Comparison of ENCODE assay signal across 8 cellular contexts in the genomic region with DNA sequence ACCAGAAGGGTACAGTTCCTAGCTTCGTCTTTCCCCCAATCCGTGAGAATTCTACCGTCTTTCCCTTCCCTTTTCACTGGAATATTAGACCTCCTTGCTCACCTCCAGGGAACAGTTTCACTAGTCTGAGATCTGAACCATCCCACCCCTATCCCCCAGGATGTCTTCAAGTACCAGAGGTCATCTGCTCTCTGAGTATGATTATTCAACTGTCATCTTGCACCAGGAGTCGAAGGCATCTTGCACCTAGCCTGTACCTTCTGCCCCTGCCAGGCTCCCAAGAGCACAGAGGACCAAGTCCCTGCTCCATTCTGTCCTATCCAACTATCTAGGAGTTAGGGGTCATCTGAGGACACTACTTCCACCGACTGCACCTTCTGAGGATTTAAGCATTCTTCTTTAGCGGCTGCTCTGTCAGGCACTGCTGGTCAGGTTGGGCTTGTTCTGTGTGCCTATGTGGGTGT. TPM values are rescaled to one million over a fixed set of nuclear protein-coding genes. Genes with fewer than 3 reads are reported as not detected.
DNase-seq lines count a peak whose midpoint lies in the region; ATAC-seq lines count a peak whose summit lies in the region.

No MANE protein-coding gene starts in this region.

- peaks cover 0 to 4% (median 0%) of the 10 kb centered on the region in 3 donors for H3K36me3 Mint-ChIP-seq in CD8-positive, alpha-beta memory T cell
- peaks cover 27% of the 10 kb centered on the region for H3K36me3 Mint-ChIP-seq in dendritic cell treated with granulocyte-macrophage colony-stimulating factor and Interleukin-4, amounts not matched to agents 40 ng/mL and 50 ng/mL, for 4 days (ENCODE audit: low read depth)
- peaks cover 0 to 17% (median 6%) of the 10 kb centered on the region in 5 donors for H3K36me3 Mint-ChIP-seq in naive thymus-derived CD4-positive, alpha-beta T cell

- CTCF ChIA-PET in CD8-positive, alpha-beta memory T cell (lab: Charles Lee): no interaction called here
- CTCF ChIA-PET in naive thymus-derived CD4-positive, alpha-beta T cell (lab: Charles Lee): interaction anchor here (0.7 kb wide), 1 partner anchor 59 kb away, joined by 4 read pairs; no protein-coding TSS in a partner anchor

- peak overlapping the region in 7 of 8 donors; percentile 12 to 94 (median 86) for H3K27ac Mint-ChIP-seq in CD8-positive, alpha-beta memory T cell
- peak overlapping the region; percentile 97 for H3K27ac Mint-ChIP-seq in dendritic cell treated with granulocyte-macrophage colony-stimulating factor and Interleukin-4, amounts not matched to agents 40 ng/mL and 50 ng/mL, for 4 days
- peak overlapping the region; percentile 66 to 95 (median 85) for H3K27ac Mint-ChIP-seq in naive thymus-derived CD4-positive, alpha-beta T cell

- no peaks in the 10 kb centered on the region for H3K27me3 ChIP-seq in CD8-positive, alpha-beta memory T cell (ENCODE audit: insufficient read depth, low read length, poor library complexity, severe bottlenecking)
- no peaks in the 10 kb centered on the region for H3K27me3 ChIP-seq in naive thymus-derived CD4-positive, alpha-beta T cell (ENCODE audit: control insufficient read depth in 2 of 2, insufficient read depth in 2 of 2, low read length in 2 of 2)

- H3K27ac ChIP-seq in CD8-positive, alpha-beta memory T cell (ENCODE audit: low read depth, low read length): peak overlapping the region; percentile 59
- peak overlapping the region; percentile 72 for H3K27ac ChIP-seq in naive thymus-derived CD4-positive, alpha-beta T cell (ENCODE audit: low read depth, low read length)

- no peak for DNase-seq in CD8-positive, alpha-beta memory T cell
- DNase-seq in NAMALWA (ENCODE audit: low spot score) (peak; percentile 27), UCSD-AML1 (lab: John Stamatoyannopoulos, UW; ENCODE audit: unreplicated experiment) (no peak)
- peak in 1 of 9 donors; percentile 3 for DNase-seq in naive thymus-derived CD4-positive, alpha-beta T cell

- H3K4me1 Mint-ChIP-seq in CD8-positive, alpha-beta memory T cell: peaks cover 13 to 29% (median 28%) of the 10 kb centered on the region in 3 donors
- peaks cover 72% of the 10 kb centered on the region for H3K4me1 Mint-ChIP-seq in dendritic cell treated with granulocyte-macrophage colony-stimulating factor and Interleukin-4, amounts not matched to agents 40 ng/mL and 50 ng/mL, for 4 days (ENCODE audit: low read depth)
- peaks cover 19 to 36% (median 29%) of the 10 kb centered on the region in 7 donors for H3K4me1 Mint-ChIP-seq in naive thymus-derived CD4-positive, alpha-beta T cell

- H3K9me3 Mint-ChIP-seq in CD8-positive, alpha-beta memory T cell: no peaks in the 10 kb centered on the region
- no peaks in the 10 kb centered on the region for H3K9me3 Mint-ChIP-seq in dendritic cell treated with granulocyte-macrophage colony-stimulating factor and Interleukin-4, amounts not matched to agents 40 ng/mL and 50 ng/mL, for 4 days
- H3K9me3 Mint-ChIP-seq in naive thymus-derived CD4-positive, alpha-beta T cell: peaks cover 0 to 3% (median 0%) of the 10 kb centered on the region in 11 donors

- peaks cover 12% of the 10 kb centered on the region for H3K4me1 ChIP-seq in CD8-positive, alpha-beta memory T cell (ENCODE audit: insufficient read depth, low read length)
- H3K4me1 ChIP-seq in naive thymus-derived CD4-positive, alpha-beta T cell (ENCODE audit: control insufficient read depth in 2 of 2, insufficient read depth in 2 of 2, low read length in 2 of 2): peaks cover 9 to 11% of the 10 kb centered on the region in 2 donors

- H3K4me3 Mint-ChIP-seq in CD8-positive, alpha-beta memory T cell: peak overlapping the region; percentile 84 to 94 (median 87)
- H3K4me3 Mint-ChIP-seq in dendritic cell treated with granulocyte-macrophage colony-stimulating factor and Interleukin-4, amounts not matched to agents 40 ng/mL and 50 ng/mL, for 4 days: peak overlapping the region; percentile 96
- peak overlapping the region; percentile 80 to 92 (median 87) for H3K4me3 Mint-ChIP-seq in naive thymus-derived CD4-positive, alpha-beta T cell

- no peaks in the 10 kb centered on the region for H3K9me3 ChIP-seq in CD8-positive, alpha-beta memory T cell (ENCODE audit: low read length)
- no peaks in the 10 kb centered on the region for H3K9me3 ChIP-seq in naive thymus-derived CD4-positive, alpha-beta T cell (ENCODE audit: control insufficient read depth in 2 of 3, low read length in 3 of 3)

- H3K4me3 ChIP-seq in CD8-positive, alpha-beta memory T cell (ENCODE audit: low read length): peak overlapping the region; percentile 60
- peak overlapping the region; percentile 57 for H3K4me3 ChIP-seq in naive thymus-derived CD4-positive, alpha-beta T cell (ENCODE audit: low read length)

- POLR2A ChIA-PET in CD8-positive, alpha-beta memory T cell (lab: Charles Lee): no interaction called here
- POLR2A ChIA-PET in naive thymus-derived CD4-positive, alpha-beta T cell (lab: Charles Lee): no interaction called here

- no peaks in the 10 kb centered on the region for H3K27me3 Mint-ChIP-seq in CD8-positive, alpha-beta memory T cell
- no peaks in the 10 kb centered on the region for H3K27me3 Mint-ChIP-seq in dendritic cell treated with granulocyte-macrophage colony-stimulating factor and Interleukin-4, amounts not matched to agents 40 ng/mL and 50 ng/mL, for 4 days
- no peaks in the 10 kb centered on the region for H3K27me3 Mint-ChIP-seq in naive thymus-derived CD4-positive, alpha-beta T cell

- no peak for ATAC-seq in naive thymus-derived CD4-positive, alpha-beta T cell
- ATAC-seq in HG03469 (IDR thresholded peaks at IDR 0.05; ENCODE audit: unreplicated experiment) (no peak), GM21786 (IDR thresholded peaks at IDR 0.05; ENCODE audit: unreplicated experiment) (no peak), GM18519 (IDR thresholded peaks at IDR 0.05; ENCODE audit: low FRiP score, unreplicated experiment) (no peak)

- no peaks in the 10 kb centered on the region for H3K36me3 ChIP-seq in CD8-positive, alpha-beta memory T cell (ENCODE audit: insufficient read depth, low read length)
- H3K36me3 ChIP-seq in naive thymus-derived CD4-positive, alpha-beta T cell (ENCODE audit: control insufficient read depth in 2 of 3, insufficient read depth in 3 of 3, low read length in 3 of 3): no peaks in the 10 kb centered on the region

- intact Hi-C loops in dendritic cell treated with granulocyte-macrophage colony-stimulating factor and Interleukin-4, amounts not matched to agents 40 ng/mL and 50 ng/mL, for 4 days (cut with micrococcal nuclease): loop anchor here (5.0 to 10.0 kb wide), 2 partner anchors 39 to 53 kb away; no protein-coding TSS in a partner anchor
- intact Hi-C loops in naive thymus-derived CD4-positive, alpha-beta T cell (cut with micrococcal nuclease): loop anchor here (2.0 to 10.0 kb wide), 11 partner anchors 55 to 1326 kb away; a partner anchor contains a TSS

RNA-seq across cellular contexts. Expression of a gene that starts 0.8 kb away (rescaled TPM):
- 10 to 100 TPM; 16.1 to 19.1 TPM for total RNA-seq in CD8-positive, alpha-beta memory T cell
- polyA plus RNA-seq in CD8-positive, alpha-beta memory T cell: 5.3 TPM
- 10 to 100 TPM in 2 of 5 experiments, 1 to 10 TPM in 3; 4.7 to 15.2 (median 9.0) TPM for total RNA-seq in naive thymus-derived CD4-positive, alpha-beta T cell
- 1 to 10 TPM; 6.0 to 9.7 TPM for polyA plus RNA-seq in naive thymus-derived CD4-positive, alpha-beta T cell
